Comparison of ENCODE assay signal across 19 cellular contexts in the genomic region with DNA sequence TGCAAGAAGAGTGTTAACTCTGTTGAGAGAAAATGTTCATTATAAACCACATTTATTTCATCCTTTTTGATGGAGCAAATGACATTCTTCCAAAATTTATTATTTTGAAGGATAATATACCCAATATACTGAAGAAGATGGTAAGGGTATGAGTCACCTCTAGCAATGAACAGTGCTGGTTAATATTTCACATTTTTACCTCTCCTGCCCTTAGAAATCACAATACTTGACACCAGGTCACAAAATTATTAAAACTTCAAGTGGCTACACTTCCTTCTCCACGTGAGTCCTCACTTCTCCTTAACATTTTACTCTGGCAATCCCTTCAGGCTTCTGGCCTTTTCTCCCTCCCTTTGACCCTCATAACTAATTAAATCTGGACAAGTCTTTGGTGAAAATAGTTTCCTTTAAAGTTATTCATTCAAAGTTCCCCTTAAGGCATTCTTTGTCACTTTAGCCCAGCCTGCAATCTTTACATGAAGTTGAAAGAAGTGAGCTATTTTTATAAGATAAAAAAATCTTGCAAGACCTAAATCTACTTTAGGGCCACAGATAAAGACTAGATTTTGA.
A peak's percentile ranks its signal among the peaks of the same experiment; 100 is the strongest.
DNase-seq lines count a peak whose midpoint lies in the region; ATAC-seq, FAIRE-seq and TF ChIP-seq lines count a peak whose summit lies in the region.
"Had no signal": no experiment of that assay in that cellular context is flagged by ENCODE, and none has a peak within 500 bp of the region (broad histone marks: within the 10 kb centered on the region; RNA-seq: fewer than 3 reads in every experiment).

No MANE protein-coding gene starts in this region.

- FAIRE-seq in A549 (lab: Jason Lieb, UNC): no peak

- TF ChIP-seq CTCF in A549 (IDR thresholded peaks at IDR 0.05) (no peak), chondrocyte (IDR thresholded peaks at IDR 0.05) (no peak)

- no peak for TF ChIP-seq RAD21 in A549 (conservative IDR thresholded peaks at IDR 0.05 in 1 of 2, IDR thresholded peaks at IDR 0.05 in 1 of 2)

- H3K27ac ChIP-seq in A549: 0 out of 6 replicates have a peak overlapping the region, but pooled peaks of 1 of the 2 experiments have one; percentile 28
- H3K27ac ChIP-seq: BLaER1 treated with 17β-estradiol and CSF1 and Interleukin-3, amounts not matched to agents 10 nM and 100 nM; KMS-11 had no signal

- no peak overlapping the region for H3K4me3 ChIP-seq in A549
- H3K4me3 ChIP-seq: BLaER1 treated with 17β-estradiol and CSF1 and Interleukin-3, amounts not matched to agents 10 nM and 100 nM had no signal

- no peaks in the 10 kb centered on the region for H3K9me3 Mint-ChIP-seq in chondrocyte (ENCODE audit: low read depth)

- ATAC-seq in A549 (no peak), GM18511 (IDR thresholded peaks at IDR 0.05; ENCODE audit: unreplicated experiment) (no peak)
- ATAC-seq: Panc1, Right ventricle myocardium inferior had no signal

- no peak for TF ChIP-seq POLR2A in A549 (IDR thresholded peaks at IDR 0.05; ENCODE audit: low read length)

- no peak for TF ChIP-seq EP300 in A549 (IDR thresholded peaks at IDR 0.05)

- H3K4me1 ChIP-seq in A549: peaks cover 35% of the 10 kb centered on the region; the same call in 2 of the 3 replicates
- H3K4me1 ChIP-seq: BLaER1 treated with 17β-estradiol and CSF1 and Interleukin-3, amounts not matched to agents 10 nM and 100 nM had no signal

- no peaks in the 10 kb centered on the region for H3K9me3 ChIP-seq in A549
- H3K9me3 ChIP-seq: BLaER1 treated with 17β-estradiol and CSF1 and Interleukin-3, amounts not matched to agents 10 nM and 100 nM had no signal

- DNase-seq in A549 (ENCODE audit: low read depth in 1 of 2, low spot score in 1 of 2) (no peak), chondrocyte (ENCODE audit: low spot score) (no peak), left kidney (ENCODE audit: low read depth, low spot score) (peak; percentile 60), renal cortical epithelial cell (ENCODE audit: low read depth) (peak; percentile 80), NCI-H510A treated with DMSO at 0.1 percent for 48 hours (lab: John Stamatoyannopoulos, UW) (no peak), NCI-H2196 (lab: John Stamatoyannopoulos, UW; ENCODE audit: unreplicated experiment) (no peak)
- no peak for DNase-seq in stimulated activated naive CD4-positive, alpha-beta T cell (lab: John Stamatoyannopoulos, UW)
- DNase-seq: CD8-positive, alpha-beta memory T cell; DMS153; NCI-H1092; NCI-H146; NCI-H2081; NCI-H2227 treated with DMSO at 0.1 percent for 48 hours; NCI-H524 treated with DMSO at 0.1 percent for 48 hours had no signal

- no peak overlapping the region for H3K4me3 Mint-ChIP-seq in chondrocyte (ENCODE audit: unreplicated experiment)
- H3K4me3 Mint-ChIP-seq: CD8-positive, alpha-beta memory T cell had no signal

- peaks cover 2% of the 10 kb centered on the region for H3K27me3 Mint-ChIP-seq in chondrocyte (ENCODE audit: low read depth)
- H3K27me3 Mint-ChIP-seq: CD8-positive, alpha-beta memory T cell had no signal

- CTCF ChIA-PET in A549 (lab: Yijun Ruan, JAX): interaction anchor here (0.6 kb wide), 1 partner anchor 172 kb away, joined by 3 read pairs; no protein-coding TSS in a partner anchor

- H3K27ac Mint-ChIP-seq in chondrocyte (ENCODE audit: unreplicated experiment): peak overlapping the region; percentile 62
- H3K27ac Mint-ChIP-seq: CD8-positive, alpha-beta memory T cell had no signal

- POLR2A ChIA-PET in A549 (lab: Yijun Ruan, JAX): no interaction called here

- peak overlapping the region; percentile 51 for H3K4me2 ChIP-seq in A549
- H3K4me2 ChIP-seq: BLaER1 treated with 17β-estradiol and CSF1 and Interleukin-3, amounts not matched to agents 10 nM and 100 nM; KMS-11 had no signal

- H3K4me1 Mint-ChIP-seq in chondrocyte (ENCODE audit: low read depth): peaks cover 30% of the 10 kb centered on the region
- H3K4me1 Mint-ChIP-seq: CD8-positive, alpha-beta memory T cell had no signal

- 0% methylated on average over 1 of the region's 1 CpG for WGBS in A549 (ENCODE audit: missing lambda C conversion rate)

- no peaks in the 10 kb centered on the region for H3K36me3 Mint-ChIP-seq in chondrocyte (ENCODE audit: low read depth)
- H3K36me3 Mint-ChIP-seq: CD8-positive, alpha-beta memory T cell had no signal

TF ChIP-seq in A549, 52 proteins besides CTCF, POLR2A, EP300 and RAD21:
- peak; percentile 10; the same call in 1 of the 2 replicates for TF ChIP-seq FOSL2 (IDR thresholded peaks at IDR 0.05)
- no peak for TF ChIP-seq FOSL2 (CRISPR knock-in tag; IDR thresholded peaks at IDR 0.05)
- no peak for TF ChIP-seq ZNF302 (CRISPR knock-in tag; IDR thresholded peaks at IDR 0.05)
TF ChIP-seq in A549: peak in this region for 1.

Comparison
In these comparisons a context has a peak if more than half of its experiments do, and no peak if none do; other contexts are left out.
1. DNase-seq: peak in left kidney (single experiment) and renal cortical epithelial cell (single experiment); none in A549 (0 of 2), chondrocyte (single experiment), NCI-H510A treated with DMSO at 0.1 percent for 48 hours (single experiment), stimulated activated naive CD4-positive, alpha-beta T cell (0 of 6) and NCI-H2196 (single experiment).